Comparison of ENCODE assay signal across 1 cellular context in the genomic region with DNA sequence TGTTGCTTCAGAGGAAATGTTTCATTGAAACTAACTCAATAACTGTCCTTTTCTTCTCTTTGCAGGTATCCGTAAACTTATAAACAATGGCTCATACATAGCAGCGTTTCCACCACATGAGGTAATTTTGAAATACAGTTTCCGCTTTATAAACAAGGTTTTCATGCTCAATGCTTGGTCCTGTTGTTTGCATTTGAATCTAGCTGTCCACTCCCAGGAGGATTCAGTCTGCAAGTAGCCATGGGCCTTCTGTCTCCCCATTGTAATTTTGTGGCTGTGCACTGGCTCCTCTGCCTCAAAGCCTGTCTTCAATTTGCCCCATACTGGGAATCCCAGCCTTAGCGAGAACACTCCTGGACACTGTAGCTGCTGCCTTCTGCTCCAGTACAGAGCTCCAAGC.
TF ChIP-seq lines count a peak whose summit lies in the region.

No MANE protein-coding gene starts in this region.

TF ChIP-seq in H1, 55 proteins besides CTCF, POLR2A, EP300 and RAD21:
- no peak for TF ChIP-seq SP2 (IDR thresholded peaks at IDR 0.05; ENCODE audit: low read length)
- no peak for TF ChIP-seq BACH1 (IDR thresholded peaks at IDR 0.05; ENCODE audit: low read length)
- no peak for TF ChIP-seq TEAD4 (IDR thresholded peaks at IDR 0.05; ENCODE audit: low read depth, low read length)
- TF ChIP-seq RBBP5 (IDR thresholded peaks at IDR 0.05; ENCODE audit: borderline replicate concordance, low read depth, low read length), result no peak
- no peak for TF ChIP-seq HDAC2 (IDR thresholded peaks at IDR 0.05; ENCODE audit: borderline replicate concordance in 1 of 2, low read depth in 2 of 2, low read length in 2 of 2)
